ENCODE assay signal across 34 cellular contexts in genomic region chr9:135580664-135581380, GRCh38. TPM values are rescaled to one million over a fixed set of nuclear protein-coding genes. Genes with fewer than 3 reads are reported as not detected.
"Had no signal": no experiment of that assay in that cellular context is flagged by ENCODE, and none has a peak within 500 bp of the region (broad histone marks: within the 10 kb centered on the region; RNA-seq: fewer than 3 reads in every experiment).

No MANE protein-coding gene starts in this region.

- H3K79me2 ChIP-seq: hepatocyte, parathyroid adenoma had no signal

- H2AFZ ChIP-seq: hepatocyte, parathyroid adenoma had no signal

- H3K27ac ChIP-seq: coronary artery, esophagus muscularis mucosa, foreskin keratinocyte, gastroesophageal sphincter, heart left ventricle, hepatocyte, left lung, neutrophil, parathyroid adenoma, prostate gland, sigmoid colon, suprapubic skin, transverse colon had no signal

- H3K4me1 ChIP-seq: esophagus muscularis mucosa, foreskin keratinocyte, gastroesophageal sphincter, heart left ventricle, left lung, parathyroid adenoma, prostate gland, sigmoid colon, suprapubic skin, transverse colon had no signal

- H3K9ac ChIP-seq: parathyroid adenoma had no signal

- H3K4me2 ChIP-seq: hepatocyte had no signal

- DNase-seq: dermis blood vessel endothelial cell; effector memory CD4-positive, alpha-beta T cell; foreskin keratinocyte; heart left ventricle; left cardiac atrium; left lung; mesenchymal stem cell; mucosa of descending colon; naive B cell; nephron progenitor cell; right cardiac atrium; sigmoid colon; stimulated activated CD4-positive, alpha-beta T cell treated with anti-CD3 and anti-CD28 coated beads, Interleukin-4, amount 100 ng/mL, for 4 hours; stimulated activated naive B cell treated with anti-CD40 and anti-IgM and Interleukin-4, amounts not matched to agents 10 μg/mL and 1 μg/mL and 100 μg/mL, for 72 hours; transverse colon had no signal

- H3K36me3 ChIP-seq: esophagus muscularis mucosa, gastroesophageal sphincter, heart left ventricle, left lung, neutrophil, prostate gland, sigmoid colon, suprapubic skin, transverse colon had no signal

- H3K4me3 ChIP-seq: coronary artery, esophagus muscularis mucosa, gastroesophageal sphincter, heart left ventricle, hepatocyte, left lung, mucosa of descending colon, prostate gland, sigmoid colon, suprapubic skin, transverse colon had no signal

- H3K9me3 ChIP-seq: esophagus muscularis mucosa, gastroesophageal sphincter, heart left ventricle, left lung, mucosa of descending colon, neutrophil, prostate gland, suprapubic skin, transverse colon had no signal

- FAIRE-seq: endothelial cell of umbilical vein, islet of Langerhans, urothelium cell line had no signal

- H3K27me3 ChIP-seq: foreskin keratinocyte, hepatocyte, neutrophil, transverse colon had no signal

RNA-seq across cellular contexts. Expression of gene PAEP, which starts 19.3 kb away (rescaled TPM):
- total RNA-seq: dermis blood vessel endothelial cell, endothelial cell of umbilical vein, epithelial cell of proximal tubule, esophagus muscularis mucosa, fibroblast of lung, foreskin keratinocyte, gastroesophageal sphincter, heart left ventricle, hepatocyte, kidney epithelial cell, left cardiac atrium, left lung, lung microvascular endothelial cell, mesothelial cell of epicardium, mucosa of descending colon, omental fat pad, right cardiac atrium, sigmoid colon, skeletal muscle tissue, transverse colon had no signal
- polyA plus RNA-seq: endothelial cell of umbilical vein, fibroblast of lung, foreskin keratinocyte, heart left ventricle, hepatocyte, right cardiac atrium, sigmoid colon had no signal

RNA-seq across cellular contexts. Expression of gene OBP2A, which starts 34.9 kb away (rescaled TPM):
- total RNA-seq: dermis blood vessel endothelial cell, endothelial cell of umbilical vein, epithelial cell of proximal tubule, esophagus muscularis mucosa, fibroblast of lung, foreskin keratinocyte, gastroesophageal sphincter, heart left ventricle, hepatocyte, kidney epithelial cell, left cardiac atrium, left lung, lung microvascular endothelial cell, mesothelial cell of epicardium, mucosa of descending colon, omental fat pad, right cardiac atrium, sigmoid colon, skeletal muscle tissue, transverse colon had no signal
- polyA plus RNA-seq: endothelial cell of umbilical vein, fibroblast of lung, foreskin keratinocyte, heart left ventricle, hepatocyte, right cardiac atrium, sigmoid colon had no signal

RNA-seq across cellular contexts. Expression of gene GLT6D1, which starts 58.5 kb away (rescaled TPM):
- total RNA-seq: dermis blood vessel endothelial cell, endothelial cell of umbilical vein, epithelial cell of proximal tubule, esophagus muscularis mucosa, fibroblast of lung, foreskin keratinocyte, gastroesophageal sphincter, heart left ventricle, kidney epithelial cell, left cardiac atrium, left lung, lower leg skin, lung microvascular endothelial cell, mesothelial cell of epicardium, mucosa of descending colon, omental fat pad, prostate gland, right cardiac atrium, sigmoid colon, skeletal muscle tissue, suprapubic skin, transverse colon had no signal
- polyA plus RNA-seq: endothelial cell of umbilical vein, fibroblast of lung, foreskin keratinocyte, heart left ventricle, hepatocyte, right cardiac atrium, sigmoid colon had no signal

RNA-seq across cellular contexts. Expression of gene LCN1, which starts 59.6 kb away (rescaled TPM):
- total RNA-seq: dermis blood vessel endothelial cell, endothelial cell of umbilical vein, epithelial cell of proximal tubule, esophagus muscularis mucosa, fibroblast of lung, foreskin keratinocyte, gastroesophageal sphincter, hepatocyte, kidney epithelial cell, left lung, lower leg skin, lung microvascular endothelial cell, mesothelial cell of epicardium, mucosa of descending colon, omental fat pad, prostate gland, sigmoid colon, skeletal muscle tissue, suprapubic skin, transverse colon had no signal
- polyA plus RNA-seq: endothelial cell of umbilical vein, fibroblast of lung, foreskin keratinocyte, hepatocyte, right cardiac atrium had no signal
